18 cellular contexts compared by ENCODE assay signal in the genomic region with DNA sequence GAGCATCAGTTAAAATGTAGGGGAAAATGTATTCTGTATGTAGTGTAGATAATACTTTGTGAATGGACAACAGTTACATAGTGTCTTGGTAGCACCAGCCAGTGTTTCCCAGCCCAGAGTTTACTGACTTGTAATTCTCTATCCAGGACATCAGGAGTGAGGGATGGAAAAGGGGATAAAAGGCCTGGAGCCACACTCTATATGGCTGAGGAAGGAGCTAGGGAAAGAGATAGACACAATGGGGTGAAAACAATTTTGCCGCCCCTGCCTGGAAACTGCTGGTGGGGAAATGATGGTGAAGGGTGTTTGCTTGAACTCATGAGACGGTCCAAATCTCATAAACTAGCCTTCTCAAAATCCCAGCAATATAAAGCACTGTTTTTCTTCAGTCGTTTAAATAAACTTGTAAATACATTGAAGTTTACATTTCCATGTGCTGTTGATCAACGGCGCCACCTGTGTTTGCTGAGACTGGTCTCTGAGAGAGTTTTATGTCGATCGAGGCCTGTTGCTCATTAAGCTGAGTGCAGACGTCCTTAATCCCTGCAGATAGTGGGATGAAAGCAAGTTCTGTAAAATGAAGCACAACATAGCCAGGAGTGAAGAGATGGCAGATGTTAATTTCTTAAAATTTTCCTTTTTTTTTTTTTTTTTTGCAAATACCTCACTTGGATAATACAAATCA. TPM values are rescaled to one million over a fixed set of nuclear protein-coding genes. Genes with fewer than 3 reads are reported as not detected.
DNase-seq lines count a peak whose midpoint lies in the region; ATAC-seq and TF ChIP-seq lines count a peak whose summit lies in the region.
"Had no signal": no experiment of that assay in that cellular context is flagged by ENCODE, and none has a peak within 500 bp of the region (broad histone marks: within the 10 kb centered on the region; RNA-seq: fewer than 3 reads in every experiment).

No MANE protein-coding gene starts in this region.

- peak overlapping the region; percentile 79 for H3K27ac Mint-ChIP-seq in nephron progenitor cell
- H3K27ac Mint-ChIP-seq: activated CD4-positive, alpha-beta T cell treated with anti-CD3 and anti-CD28 coated beads, Interleukin-2, amount 10 ng/mL, durations not matched to agents 7 days and 5 days; activated naive CD8-positive, alpha-beta T cell; brain; stimulated activated effector memory CD8-positive, alpha-beta T cell treated with anti-CD3 and anti-CD28 coated beads, Interleukin-12 subunit alpha, Interleukin-12 subunit beta, amount 100 ng/mL, for 72 hours had no signal

- TF ChIP-seq CTCF in GM12873 (IDR thresholded peaks at IDR 0.05; ENCODE audit: insufficient read depth, low read depth, low read length, missing control alignments) (peak; percentile 9), nephron progenitor cell (IDR thresholded peaks at IDR 0.05) (no peak)

- H3K9me3 Mint-ChIP-seq in nephron progenitor cell = no peaks in the 10 kb centered on the region
- H3K9me3 Mint-ChIP-seq: activated CD4-positive, alpha-beta T cell treated with anti-CD3 and anti-CD28 coated beads, Interleukin-2, amount 10 ng/mL, durations not matched to agents 7 days and 5 days; brain; CD14-positive monocyte; stimulated activated effector memory CD8-positive, alpha-beta T cell treated with anti-CD3 and anti-CD28 coated beads, Interleukin-12 subunit alpha, Interleukin-12 subunit beta, amount 100 ng/mL, for 72 hours had no signal

- no peak overlapping the region for H3K4me3 Mint-ChIP-seq in nephron progenitor cell
- H3K4me3 Mint-ChIP-seq: activated CD4-positive, alpha-beta T cell treated with anti-CD3 and anti-CD28 coated beads, Interleukin-2, amount 10 ng/mL, durations not matched to agents 7 days and 5 days; activated naive CD8-positive, alpha-beta T cell; brain; CD14-positive monocyte; stimulated activated effector memory CD8-positive, alpha-beta T cell treated with anti-CD3 and anti-CD28 coated beads, Interleukin-12 subunit alpha, Interleukin-12 subunit beta, amount 100 ng/mL, for 72 hours had no signal

- no peaks in the 10 kb centered on the region for H3K4me1 Mint-ChIP-seq in nephron progenitor cell
- H3K4me1 Mint-ChIP-seq: activated CD4-positive, alpha-beta T cell treated with anti-CD3 and anti-CD28 coated beads, Interleukin-2, amount 10 ng/mL, durations not matched to agents 7 days and 5 days; stimulated activated effector memory CD8-positive, alpha-beta T cell treated with anti-CD3 and anti-CD28 coated beads, Interleukin-12 subunit alpha, Interleukin-12 subunit beta, amount 100 ng/mL, for 72 hours had no signal

- H3K27me3 Mint-ChIP-seq in nephron progenitor cell (ENCODE audit: low read depth, poor library complexity) = no peaks in the 10 kb centered on the region
- H3K27me3 Mint-ChIP-seq: activated CD4-positive, alpha-beta T cell treated with anti-CD3 and anti-CD28 coated beads, Interleukin-2, amount 10 ng/mL, durations not matched to agents 7 days and 5 days; activated naive CD8-positive, alpha-beta T cell; brain had no signal

- no peak for ATAC-seq in HG02610 (IDR thresholded peaks at IDR 0.05; ENCODE audit: unreplicated experiment)
- ATAC-seq in HG02970 (IDR thresholded peaks at IDR 0.05; ENCODE audit: low FRiP score, unreplicated experiment) = no peak
- ATAC-seq: stimulated activated effector memory CD8-positive, alpha-beta T cell treated with anti-CD3 and anti-CD28 coated beads, Interleukin-12 subunit alpha, Interleukin-12 subunit beta, amount 100 ng/mL, for 72 hours had no signal

- peaks cover 51% of the 10 kb centered on the region for H3K36me3 Mint-ChIP-seq in nephron progenitor cell (ENCODE audit: low read depth)

- peak; percentile 68 to 81 for DNase-seq in NCI-H1930 (lab: John Stamatoyannopoulos, UW)
- peak; percentile 27 for DNase-seq in SHP77 treated with DMSO at 0.1 percent for 48 hours (lab: John Stamatoyannopoulos, UW)
- DNase-seq in nephron progenitor cell = no peak
- DNase-seq in T-helper 9 cell = no peak
- DNase-seq in H4 (ENCODE audit: low spot score) = no peak
- DNase-seq: activated CD4-positive, alpha-beta T cell treated with anti-CD3 and anti-CD28 coated beads, Interleukin-2, amount 10 ng/mL, durations not matched to agents 7 days and 5 days; activated T-cell treated with anti-CD3 and anti-CD28 coated beads, Interleukin-2, amount 50 U/mL, for 1 hour; NCI-H1436 treated with DMSO at 0.1 percent for 48 hours; NCI-H524 treated with DMSO at 0.1 percent for 48 hours; small intestine; tibial artery had no signal

RNA-seq across cellular contexts. Expression of a gene that starts 27.9 kb away (rescaled TPM):
- 5.8 and 5.9 TPM in 2 replicates for total RNA-seq in H4 (2014; rRNA removed; shearing (Covaris generic))

RNA-seq across cellular contexts. Expression of a gene that starts 47.3 kb away (rescaled TPM):
- total RNA-seq in H4 (2014; rRNA removed; shearing (Covaris generic)) = 0.64 and 1.4 TPM in 2 replicates

Comparison
In these comparisons a context has a peak if more than half of its experiments do, and no peak if none do; other contexts are left out.
1. DNase-seq: peak in NCI-H1930 (2 of 2) and SHP77 treated with DMSO at 0.1 percent for 48 hours (single experiment); none in nephron progenitor cell (single experiment), T-helper 9 cell (single experiment) and H4 (single experiment).